ENCODE assay signal across 24 cellular contexts in genomic region chr11:119077839-119078238, GRCh38.
"Had no signal": no experiment of that assay in that cellular context is flagged by ENCODE, and none has a peak within 500 bp of the region (broad histone marks: within the 10 kb centered on the region; RNA-seq: fewer than 3 reads in every experiment).

No MANE protein-coding gene starts in this region.

- H3K27me3 Mint-ChIP-seq: activated CD4-positive, alpha-beta memory T cell treated with anti-CD3 and anti-CD28 coated beads for 36 hours; activated CD4-positive, alpha-beta T cell treated with anti-CD3 and anti-CD28 coated beads for 36 hours; activated CD4-positive, alpha-beta T cell treated with anti-CD3 and anti-CD28 coated beads, Interleukin-2, amount 10 ng/mL, durations not matched to agents 24 days and 14 days; activated naive CD8-positive, alpha-beta T cell; central memory CD8-positive, alpha-beta T cell; dendritic cell treated with granulocyte-macrophage colony-stimulating factor and Interleukin-4, amounts not matched to agents 40 ng/mL and 50 ng/mL, for 4 days; effector memory CD8-positive, alpha-beta T cell had no signal

- H3K27me3 ChIP-seq: brain microvascular endothelial cell, dorsolateral prefrontal cortex, esophagus squamous epithelium, gastroesophageal sphincter, heart right ventricle had no signal

- H3K27ac Mint-ChIP-seq: activated CD4-positive, alpha-beta memory T cell treated with anti-CD3 and anti-CD28 coated beads for 36 hours; activated CD4-positive, alpha-beta T cell treated with anti-CD3 and anti-CD28 coated beads, Interleukin-2, amount 10 ng/mL, durations not matched to agents 24 days and 14 days; activated naive CD4-positive, alpha-beta T cell treated with anti-CD3 and anti-CD28 coated beads for 36 hours; activated naive CD8-positive, alpha-beta T cell; dendritic cell treated with granulocyte-macrophage colony-stimulating factor and Interleukin-4, amounts not matched to agents 40 ng/mL and 50 ng/mL, for 4 days; effector memory CD8-positive, alpha-beta T cell had no signal

- H3K4me1 Mint-ChIP-seq: activated CD4-positive, alpha-beta T cell treated with anti-CD3 and anti-CD28 coated beads for 36 hours had no signal

- DNase-seq: activated CD4-positive, alpha-beta memory T cell treated with anti-CD3 and anti-CD28 coated beads for 36 hours; activated CD4-positive, alpha-beta T cell treated with anti-CD3 and anti-CD28 coated beads for 36 hours; activated CD4-positive, alpha-beta T cell treated with anti-CD3 and anti-CD28 coated beads, Interleukin-2, amount 10 ng/mL, durations not matched to agents 24 days and 14 days; activated CD4-positive, CD25-positive, alpha-beta regulatory T cell; activated CD4-positive, CD25-positive, alpha-beta regulatory T cell treated with anti-CD3 and anti-CD28 coated beads, Interleukin-2, amount 50 U/mL, for 72 hours; activated CD8-positive, alpha-beta memory T cell treated with anti-CD3 and anti-CD28 coated beads for 24 hours; activated naive CD4-positive, alpha-beta T cell treated with anti-CD3 and anti-CD28 coated beads for 36 hours; activated T-cell treated with anti-CD3 and anti-CD28 coated beads, Interleukin-2, amount 50 U/mL, for 48 hours; amniotic stem cell; anterior cingulate cortex; brain microvascular endothelial cell; dorsolateral prefrontal cortex; effector CD4-positive, alpha-beta T cell; effector memory CD8-positive, alpha-beta T cell; esophagus squamous epithelium; foreskin melanocyte; heart right ventricle; T-helper 2 cell had no signal

- H3K4me1 ChIP-seq: esophagus squamous epithelium, gastroesophageal sphincter had no signal

- ATAC-seq: activated CD4-positive, alpha-beta T cell treated with anti-CD3 and anti-CD28 coated beads for 36 hours; effector memory CD8-positive, alpha-beta T cell; gastroesophageal sphincter; heart right ventricle had no signal

- H3K9me3 Mint-ChIP-seq: activated CD4-positive, alpha-beta memory T cell treated with anti-CD3 and anti-CD28 coated beads for 36 hours; activated CD4-positive, alpha-beta T cell treated with anti-CD3 and anti-CD28 coated beads, Interleukin-2, amount 10 ng/mL, durations not matched to agents 24 days and 14 days; activated naive CD4-positive, alpha-beta T cell treated with anti-CD3 and anti-CD28 coated beads for 36 hours; central memory CD8-positive, alpha-beta T cell; dendritic cell treated with granulocyte-macrophage colony-stimulating factor and Interleukin-4, amounts not matched to agents 40 ng/mL and 50 ng/mL, for 4 days; effector memory CD8-positive, alpha-beta T cell had no signal

- H3K4me3 Mint-ChIP-seq: activated CD4-positive, alpha-beta memory T cell treated with anti-CD3 and anti-CD28 coated beads for 36 hours; activated CD4-positive, alpha-beta T cell treated with anti-CD3 and anti-CD28 coated beads for 36 hours; activated CD4-positive, alpha-beta T cell treated with anti-CD3 and anti-CD28 coated beads, Interleukin-2, amount 10 ng/mL, durations not matched to agents 24 days and 14 days; activated naive CD4-positive, alpha-beta T cell treated with anti-CD3 and anti-CD28 coated beads for 36 hours; activated naive CD8-positive, alpha-beta T cell; central memory CD8-positive, alpha-beta T cell; dendritic cell treated with granulocyte-macrophage colony-stimulating factor and Interleukin-4, amounts not matched to agents 40 ng/mL and 50 ng/mL, for 4 days; effector memory CD8-positive, alpha-beta T cell had no signal

- H3K36me3 Mint-ChIP-seq: activated naive CD8-positive, alpha-beta T cell had no signal

- H3K9me3 ChIP-seq: esophagus squamous epithelium, gastroesophageal sphincter, heart right ventricle had no signal

- H3K27ac ChIP-seq: brain microvascular endothelial cell, coronary artery, epithelial cell of prostate, esophagus squamous epithelium, gastroesophageal sphincter, heart right ventricle had no signal

- H3K4me3 ChIP-seq: coronary artery, dorsolateral prefrontal cortex, esophagus squamous epithelium, gastroesophageal sphincter, heart right ventricle had no signal
